Comparison of ENCODE assay signal across 8 cellular contexts in genomic region chr3:62332771-62333381, GRCh38. TPM values are rescaled to one million over a fixed set of nuclear protein-coding genes. Genes with fewer than 3 reads are reported as not detected.
A peak's percentile ranks its signal among the peaks of the same experiment; 100 is the strongest.
DNase-seq lines count a peak whose midpoint lies in the region; ATAC-seq, FAIRE-seq and TF ChIP-seq lines count a peak whose summit lies in the region.
"Had no signal": no experiment of that assay in that cellular context is flagged by ENCODE, and none has a peak within 500 bp of the region (broad histone marks: within the 10 kb centered on the region; RNA-seq: fewer than 3 reads in every experiment).

No MANE protein-coding gene starts in this region.

- no peaks in the 10 kb centered on the region for H3K4me1 ChIP-seq in prostate gland (replicated peaks)

- H3K36me3 Mint-ChIP-seq in endothelial cell (ENCODE audit: low read depth, unreplicated experiment) = no peaks in the 10 kb centered on the region
- no peaks in the 10 kb centered on the region for H3K36me3 Mint-ChIP-seq in activated CD4-positive, alpha-beta memory T cell treated with anti-CD3 and anti-CD28 coated beads for 36 hours

- H3K27ac ChIP-seq in prostate gland = no peak overlapping the region
- H3K27ac ChIP-seq: HL-60 had no signal

- peak; percentile 32; the same call in 1 of the 3 replicates for TF ChIP-seq CTCF in GM12872 (IDR thresholded peaks at IDR 0.05; ENCODE audit: insufficient read depth, low read depth, low read length)
- TF ChIP-seq CTCF in endothelial cell (IDR thresholded peaks at IDR 0.05; ENCODE audit: unreplicated experiment) = peak; percentile 90
- TF ChIP-seq CTCF in prostate gland (IDR thresholded peaks at IDR 0.05) = peak; percentile 39 to 60 (median 50)

- no peak for FAIRE-seq in GM12891 (lab: Jason Lieb, UNC)

- WGBS in prostate gland = 46% methylated on average over 3 of the region's 3 CpGs

- intact Hi-C loops in prostate gland (cut with DNase I) = no loop called here
- intact Hi-C loops in activated CD4-positive, alpha-beta memory T cell treated with anti-CD3 and anti-CD28 coated beads for 36 hours (cut with micrococcal nuclease) = loop anchor here (2.0 kb wide), 1 partner anchor 226 kb away; no protein-coding TSS in a partner anchor

- peak; percentile 40 for DNase-seq in NCI-H1694 (lab: John Stamatoyannopoulos, UW)
- DNase-seq in endothelial cell (ENCODE audit: low spot score) = peak; percentile 15
- DNase-seq in prostate gland (ENCODE audit: low spot score) = peak; percentile 6
- no peak for DNase-seq in activated CD4-positive, alpha-beta memory T cell treated with anti-CD3 and anti-CD28 coated beads for 36 hours
- DNase-seq in GM12891 (ENCODE audit: insufficient read length, low spot score) = no peak

- H3K27me3 ChIP-seq in prostate gland (replicated peaks; ENCODE audit: insufficient read depth) = no peaks in the 10 kb centered on the region

- H3K27ac Mint-ChIP-seq in endothelial cell (ENCODE audit: unreplicated experiment) = no peak overlapping the region
- H3K27ac Mint-ChIP-seq in activated CD4-positive, alpha-beta memory T cell treated with anti-CD3 and anti-CD28 coated beads for 36 hours = no peak overlapping the region

- ATAC-seq in GM19328 (IDR thresholded peaks at IDR 0.05; ENCODE audit: unreplicated experiment) = no peak

- no peaks in the 10 kb centered on the region for H3K9me3 ChIP-seq in prostate gland

- H3K36me3 ChIP-seq in prostate gland = no peaks in the 10 kb centered on the region

- TF ChIP-seq POLR2A in prostate gland (IDR thresholded peaks at IDR 0.05) (no peak), GM12891 (IDR thresholded peaks at IDR 0.05; ENCODE audit: low read depth, low read length) (no peak)

- H3K9me3 Mint-ChIP-seq in endothelial cell (ENCODE audit: unreplicated experiment) = no peaks in the 10 kb centered on the region
- H3K9me3 Mint-ChIP-seq in activated CD4-positive, alpha-beta memory T cell treated with anti-CD3 and anti-CD28 coated beads for 36 hours = no peaks in the 10 kb centered on the region

- H3K27me3 Mint-ChIP-seq in endothelial cell (ENCODE audit: unreplicated experiment) = no peaks in the 10 kb centered on the region
- no peaks in the 10 kb centered on the region for H3K27me3 Mint-ChIP-seq in activated CD4-positive, alpha-beta memory T cell treated with anti-CD3 and anti-CD28 coated beads for 36 hours

- H3K4me3 Mint-ChIP-seq in endothelial cell (ENCODE audit: unreplicated experiment) = no peak overlapping the region
- H3K4me3 Mint-ChIP-seq in activated CD4-positive, alpha-beta memory T cell treated with anti-CD3 and anti-CD28 coated beads for 36 hours = no peak overlapping the region

- CTCF ChIA-PET in activated CD4-positive, alpha-beta memory T cell treated with anti-CD3 and anti-CD28 coated beads for 36 hours (lab: Charles Lee) = interaction anchor here (0.5 to 1.3 kb wide), 6 partner anchors 10 to 1486 kb away, joined by 3 to 4 read pairs (median 3); partner anchors contain the start of gene C3orf49

- H3K4me3 ChIP-seq in prostate gland = no peak overlapping the region

- POLR2A ChIA-PET in activated CD4-positive, alpha-beta memory T cell treated with anti-CD3 and anti-CD28 coated beads for 36 hours (lab: Charles Lee) = no interaction called here

- H3K4me1 Mint-ChIP-seq in endothelial cell (ENCODE audit: unreplicated experiment) = peaks cover 6% of the 10 kb centered on the region
- no peaks in the 10 kb centered on the region for H3K4me1 Mint-ChIP-seq in activated CD4-positive, alpha-beta memory T cell treated with anti-CD3 and anti-CD28 coated beads for 36 hours (ENCODE audit: low read depth)

TF ChIP-seq in GM12891, 5 proteins besides CTCF, POLR2A, EP300 and RAD21:
- no peak for TF ChIP-seq TAF1 (IDR thresholded peaks at IDR 0.05; ENCODE audit: low read depth, low read length)
- no peak for TF ChIP-seq POLR2AphosphoS5 (IDR thresholded peaks at IDR 0.05; ENCODE audit: low read depth, low read length)
- TF ChIP-seq POU2F2 (IDR thresholded peaks at IDR 0.05; ENCODE audit: low read depth, low read length) = no peak
- no peak for TF ChIP-seq SPI1 (IDR thresholded peaks at IDR 0.05; ENCODE audit: low read depth, low read length)
- no peak for TF ChIP-seq PAX5 (IDR thresholded peaks at IDR 0.05; ENCODE audit: insufficient read depth, low read length, severe bottlenecking)
TF ChIP-seq in GM12891: peak in this region for 0.

RNA-seq across cellular contexts. Expression of gene FEZF2, which starts 40.5 kb away (rescaled TPM):
- total RNA-seq in endothelial cell (ENCODE audit: unreplicated experiment) (not detected), prostate gland (under 1 TPM in 1 of 2 donors, not detected in 1; 0.62 TPM)
- total RNA-seq in activated CD4-positive, alpha-beta memory T cell treated with anti-CD3 and anti-CD28 coated beads for 36 hours = not detected
- not detected for polyA plus RNA-seq in GM12891 (2012; ENCODE audit: low read depth, missing spikeins)

Comparison
In these comparisons a context has a peak if more than half of its experiments do, and no peak if none do; other contexts are left out.
1. CTCF ChIP-seq: peak in every context shown above with its lines; median percentile 90 in endothelial cell; 50 in prostate gland; 32 in GM12872.
2. DNase-seq: peak in NCI-H1694 (single experiment), endothelial cell (single experiment) and prostate gland (single experiment); none in activated CD4-positive, alpha-beta memory T cell treated with anti-CD3 and anti-CD28 coated beads for 36 hours (single experiment) and GM12891 (single experiment).